16 cellular contexts compared by ENCODE assay signal in genomic region chr5:93721511-93721910, GRCh38. TPM values are rescaled to one million over a fixed set of nuclear protein-coding genes. Genes with fewer than 3 reads are reported as not detected.
DNase-seq lines count a peak whose midpoint lies in the region; ATAC-seq, FAIRE-seq and TF ChIP-seq lines count a peak whose summit lies in the region.
"Had no signal": no experiment of that assay in that cellular context is flagged by ENCODE, and none has a peak within 500 bp of the region (broad histone marks: within the 10 kb centered on the region; RNA-seq: fewer than 3 reads in every experiment).

No MANE protein-coding gene starts in this region.

- no peak for TF ChIP-seq RAD21 in liver (IDR thresholded peaks at IDR 0.05)

- FAIRE-seq in islet of Langerhans (lab: Jason Lieb, UNC) (peak; percentile 17), small intestine (lab: Jason Lieb, UNC) (no peak), H54 (lab: Jason Lieb, UNC) (no peak)
- FAIRE-seq: A204.1, GM12878, GM18507 had no signal

- no peak overlapping the region for H3K4me3 ChIP-seq in liver (ENCODE audit: low read depth in 1 of 3, low read length in 3 of 3)
- H3K4me3 ChIP-seq in small intestine (ENCODE audit: low read depth in 1 of 2, low read length in 2 of 2), result no peak overlapping the region
- H3K4me3 ChIP-seq: GM12878, GM23248 had no signal

- DNase-seq in LoVo (ENCODE audit: low spot score) (peak; percentile 6), small intestine (peak; percentile 89), H54 (ENCODE audit: insufficient read length, low spot score) (no peak)
- DNase-seq: BE2C; CD4-positive, alpha-beta memory T cell; DMS79; GM23248; H7 had no signal

- TF ChIP-seq CTCF in liver (IDR thresholded peaks at IDR 0.05; ENCODE audit: low read depth, low read length, missing input control), result no peak

- no peak overlapping the region for H3K27ac ChIP-seq in liver (ENCODE audit: low read depth in 1 of 2, low read length in 2 of 2)
- H3K27ac ChIP-seq in small intestine (ENCODE audit: low read depth in 1 of 2, low read length in 1 of 2), result no peak overlapping the region
- H3K27ac ChIP-seq: C4-2B, GM23248 had no signal

- no peaks in the 10 kb centered on the region for H3K36me3 ChIP-seq in liver (ENCODE audit: control insufficient read depth in 4 of 4, insufficient read depth in 3 of 4, low read depth in 1 of 4, low read length in 3 of 4)
- H3K36me3 ChIP-seq in small intestine (ENCODE audit: control insufficient read depth in 2 of 2, insufficient read depth in 2 of 2, low read length in 2 of 2), result no peaks in the 10 kb centered on the region
- H3K36me3 ChIP-seq: BE2C had no signal

- TF ChIP-seq POLR2A in H54 (IDR thresholded peaks at IDR 0.05; ENCODE audit: low read depth, low read length), result no peak

- H3K27me3 ChIP-seq in liver (ENCODE audit: control insufficient read depth in 4 of 4, insufficient read depth in 4 of 4, low read length in 3 of 4), result no peaks in the 10 kb centered on the region
- H3K27me3 ChIP-seq in small intestine (ENCODE audit: control insufficient read depth in 2 of 2, insufficient read depth in 2 of 2, low read length in 2 of 2), result no peaks in the 10 kb centered on the region
- H3K27me3 ChIP-seq: BE2C had no signal

- no peak for ATAC-seq in HG02642 (IDR thresholded peaks at IDR 0.05; ENCODE audit: poor library complexity, unreplicated experiment)
- ATAC-seq in HG02610 (IDR thresholded peaks at IDR 0.05; ENCODE audit: unreplicated experiment), result no peak

- H3K9me3 ChIP-seq in liver (ENCODE audit: control insufficient read depth in 4 of 4, low read length in 3 of 4) (no peaks in the 10 kb centered on the region), small intestine (ENCODE audit: control insufficient read depth, low read depth) (no peaks in the 10 kb centered on the region)
- H3K9me3 ChIP-seq: BE2C had no signal

- H3K4me1 ChIP-seq in liver (ENCODE audit: control insufficient read depth in 4 of 4, insufficient read depth in 4 of 4, low read length in 3 of 4), result no peaks in the 10 kb centered on the region
- H3K4me1 ChIP-seq in small intestine (ENCODE audit: control insufficient read depth in 2 of 2, insufficient read depth in 1 of 2, low read depth in 1 of 2, low read length in 1 of 2), result no peaks in the 10 kb centered on the region
- H3K4me1 ChIP-seq: BE2C had no signal

- no peak overlapping the region for H3K9ac ChIP-seq in liver (ENCODE audit: low read depth in 1 of 2, low read length in 2 of 2)
- H3K9ac ChIP-seq: GM23248 had no signal

- 10% methylated on average over 1 of the region's 1 CpG for WGBS in liver
- 6 to 22% (median 12%) methylated on average over 1 of the region's 1 CpG for WGBS in small intestine, 3 donors

TF ChIP-seq in liver, 16 proteins besides CTCF, POLR2A, EP300 and RAD21:
- TF ChIP-seq FOXA1 (IDR thresholded peaks at IDR 0.05) (no peak), NR2F2 (IDR thresholded peaks at IDR 0.05) (no peak), HNF4A (conservative IDR thresholded peaks at IDR 0.05) (peak; percentile 29 to 63), HNF4G (IDR thresholded peaks at IDR 0.05) (no peak)

RNA-seq across cellular contexts. Expression of gene POU5F2, which starts 19.9 kb away (rescaled TPM):
- 1 to 10 TPM in 1 of 2 donors, under 1 TPM in 1; 0.61 to 2.2 TPM for total RNA-seq in liver
- polyA plus RNA-seq in liver (under 1 TPM in 1 of 2 donors, not detected in 1; 0.38 TPM), small intestine (under 1 TPM in 2 of 3 donors, not detected in 1; under 0.01 to 0.04 TPM)
